9 cellular contexts compared by ENCODE assay signal in the genomic region with DNA sequence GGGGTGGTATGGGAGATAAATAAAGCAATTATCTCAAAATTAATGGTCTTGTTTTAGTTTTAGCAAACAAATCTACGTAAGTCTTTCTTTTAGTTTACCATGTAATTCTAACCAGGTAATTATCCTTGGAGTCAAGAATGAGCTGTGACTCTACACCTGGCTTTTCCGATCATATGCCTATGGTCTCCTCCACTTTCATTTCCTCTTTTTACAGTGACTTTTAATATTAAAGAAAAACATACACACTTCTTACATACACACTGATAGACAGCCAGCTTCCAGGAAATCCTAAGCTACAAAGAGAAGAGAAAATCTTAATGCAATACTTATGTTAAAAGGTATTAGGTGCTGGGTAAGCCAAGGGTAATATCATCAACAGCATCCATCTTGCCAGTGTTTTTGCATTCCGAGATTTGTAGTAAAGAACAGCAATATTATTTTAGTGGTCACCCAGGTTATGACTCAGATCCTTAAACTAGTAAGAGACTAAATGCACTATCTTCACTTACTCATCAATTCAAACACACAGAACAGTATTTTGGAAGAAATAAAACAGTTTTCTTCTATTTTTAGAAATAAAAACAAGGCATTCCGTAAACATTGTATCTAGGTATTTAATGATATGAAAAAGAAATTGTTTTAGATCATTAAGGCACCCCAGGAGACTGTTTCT. TPM values are rescaled to one million over a fixed set of nuclear protein-coding genes. Genes with fewer than 3 reads are reported as not detected.
DNase-seq lines count a peak whose midpoint lies in the region; ATAC-seq, FAIRE-seq and TF ChIP-seq lines count a peak whose summit lies in the region.
"Had no signal": no experiment of that assay in that cellular context is flagged by ENCODE, and none has a peak within 500 bp of the region (broad histone marks: within the 10 kb centered on the region; RNA-seq: fewer than 3 reads in every experiment).

No MANE protein-coding gene starts in this region.

- no peak overlapping the region for H3K4me3 ChIP-seq in astrocyte (ENCODE audit: insufficient read depth, low read depth, low read length)
- no peak overlapping the region for H3K4me3 ChIP-seq in colonic mucosa
- H3K4me3 ChIP-seq in brain microvascular endothelial cell (ENCODE audit: low read depth, low read length) = no peak overlapping the region

- ATAC-seq in GM18498 (IDR thresholded peaks at IDR 0.05; ENCODE audit: unreplicated experiment) = no peak

- peak; percentile 20 for DNase-seq in GM04504 (ENCODE audit: low read depth)
- DNase-seq in MV-4-11 (lab: John Stamatoyannopoulos, UW) = peak; percentile 32
- DNase-seq in astrocyte (ENCODE audit: low read depth) = peak; percentile 82
- no peak for DNase-seq in osteocyte (ENCODE audit: extremely low spot score, unreplicated experiment)
- no peak for DNase-seq in colonic mucosa
- no peak for DNase-seq in brain microvascular endothelial cell
- DNase-seq: activated CD4-positive, alpha-beta memory T cell treated with anti-CD3 and anti-CD28 coated beads, Interleukin-2, amount 10 ng/mL, durations not matched to agents 7 days and 5 days; stimulated activated naive CD4-positive, alpha-beta T cell had no signal

- H3K4me3 Mint-ChIP-seq in astrocyte (ENCODE audit: unreplicated experiment) = peak overlapping the region; percentile 11
- peak overlapping the region; percentile 42 for H3K4me3 Mint-ChIP-seq in osteocyte (ENCODE audit: unreplicated experiment)

- H3K36me3 ChIP-seq in astrocyte (ENCODE audit: insufficient read depth, low read length) (no peaks in the 10 kb centered on the region), colonic mucosa (no peaks in the 10 kb centered on the region), brain microvascular endothelial cell (replicated peaks) (no peaks in the 10 kb centered on the region)

- H3K9ac ChIP-seq in astrocyte (ENCODE audit: low read length) (no peak overlapping the region), colonic mucosa (ENCODE audit: low read depth in 2 of 2, low read length in 2 of 2) (no peak overlapping the region)

- peaks cover 16% of the 10 kb centered on the region for H3K79me2 ChIP-seq in astrocyte (ENCODE audit: insufficient read depth, low read length)

- H3K4me2 ChIP-seq in astrocyte (ENCODE audit: low read length) = peak overlapping the region; percentile 99

- no peak overlapping the region for H3K27ac Mint-ChIP-seq in astrocyte (ENCODE audit: unreplicated experiment)
- H3K27ac Mint-ChIP-seq in osteocyte (ENCODE audit: unreplicated experiment) = peak overlapping the region; percentile 42
- H3K27ac Mint-ChIP-seq: activated CD4-positive, alpha-beta memory T cell treated with anti-CD3 and anti-CD28 coated beads, Interleukin-2, amount 10 ng/mL, durations not matched to agents 7 days and 5 days had no signal

- H3K36me3 Mint-ChIP-seq in astrocyte (ENCODE audit: low read depth, unreplicated experiment) (no peaks in the 10 kb centered on the region), osteocyte (ENCODE audit: unreplicated experiment) (no peaks in the 10 kb centered on the region)

- peak; percentile 23 for FAIRE-seq in astrocyte (lab: Jason Lieb, UNC)

- H3K27me3 Mint-ChIP-seq in astrocyte (ENCODE audit: low read depth, unreplicated experiment) (no peaks in the 10 kb centered on the region), osteocyte (ENCODE audit: unreplicated experiment) (no peaks in the 10 kb centered on the region)

- H2AFZ ChIP-seq in astrocyte (ENCODE audit: low read depth, low read length) = no peak overlapping the region

- intact Hi-C loops in colonic mucosa (cut with DNase I) = no loop called here

- H3K9me3 Mint-ChIP-seq in astrocyte (ENCODE audit: unreplicated experiment) (no peaks in the 10 kb centered on the region), osteocyte (ENCODE audit: unreplicated experiment) (no peaks in the 10 kb centered on the region)
- H3K9me3 Mint-ChIP-seq: activated CD4-positive, alpha-beta memory T cell treated with anti-CD3 and anti-CD28 coated beads, Interleukin-2, amount 10 ng/mL, durations not matched to agents 7 days and 5 days had no signal

- peaks cover 17% of the 10 kb centered on the region for H3K4me1 ChIP-seq in astrocyte (ENCODE audit: insufficient read depth, low read length)
- H3K4me1 ChIP-seq in colonic mucosa = peaks cover 10% of the 10 kb centered on the region

- TF ChIP-seq CTCF in astrocyte (IDR thresholded peaks at IDR 0.05; ENCODE audit: insufficient read depth, low read depth, low read length) (no peak), osteocyte (IDR thresholded peaks at IDR 0.05) (no peak), colonic mucosa (IDR thresholded peaks at IDR 0.05) (no peak), brain microvascular endothelial cell (IDR thresholded peaks at IDR 0.05; ENCODE audit: low read depth, low read length, missing control alignments) (no peak)

- no peaks in the 10 kb centered on the region for H3K9me3 ChIP-seq in astrocyte (ENCODE audit: insufficient read depth, low read depth, low read length)
- H3K9me3 ChIP-seq in colonic mucosa = no peaks in the 10 kb centered on the region

- peaks cover 14% of the 10 kb centered on the region for H4K20me1 ChIP-seq in astrocyte (ENCODE audit: insufficient read depth, low read length)

- in situ Hi-C loops in brain microvascular endothelial cell (cut with HindIII; ENCODE audit: low pct_ligation_motif_present, low sequenced_read_pairs) = loop anchor here (25.0 kb wide), 1 partner anchor 639 kb away; the partner anchor contains the start of gene IRX3

- H3K4me1 Mint-ChIP-seq in astrocyte (ENCODE audit: low read depth, unreplicated experiment) = peaks cover 11% of the 10 kb centered on the region
- H3K4me1 Mint-ChIP-seq in osteocyte (ENCODE audit: unreplicated experiment) = peaks cover 40% of the 10 kb centered on the region

- H3K27ac ChIP-seq in astrocyte (ENCODE audit: low read depth, low read length) (no peak overlapping the region), colonic mucosa (no peak overlapping the region), brain microvascular endothelial cell (no peak overlapping the region)

- H3K27me3 ChIP-seq in astrocyte (ENCODE audit: insufficient read depth, low read length) (no peaks in the 10 kb centered on the region), colonic mucosa (peaks cover 44% of the 10 kb centered on the region), brain microvascular endothelial cell (replicated peaks) (no peaks in the 10 kb centered on the region)

RNA-seq across cellular contexts. Expression of gene IRX5, which starts 4.4 kb away (rescaled TPM):
- total RNA-seq in astrocyte (0.57 and 0.75 TPM in 2 replicates), osteocyte (3.6 and 4.3 TPM in 2 replicates), colonic mucosa (under 1 TPM; 0.11 to 0.17 TPM)

Comparison
In these comparisons a context has a peak if more than half of its experiments do, and no peak if none do; other contexts are left out.
1. DNase-seq: peak in GM04504 (single experiment), MV-4-11 (single experiment) and astrocyte (single experiment); none in osteocyte (single experiment), colonic mucosa (single experiment) and brain microvascular endothelial cell (single experiment).